Comparison of ENCODE assay signal across 8 cellular contexts in genomic region chr2:223797811-223798721, GRCh38. TPM values are rescaled to one million over a fixed set of nuclear protein-coding genes. Genes with fewer than 3 reads are reported as not detected.
DNase-seq lines count a peak whose midpoint lies in the region; ATAC-seq and TF ChIP-seq lines count a peak whose summit lies in the region.

No MANE protein-coding gene starts in this region.

- no peaks in the 10 kb centered on the region for H3K9me3 ChIP-seq in NT2/D1 (ENCODE audit: insufficient read depth, low read length)

- H3K4me3 ChIP-seq in NT2/D1 (ENCODE audit: insufficient read length, low read depth): no peak overlapping the region

- TF ChIP-seq CTCF in GM20000 (IDR thresholded peaks at IDR 0.05; ENCODE audit: extremely low read depth, missing control alignments): peak; percentile 23
- TF ChIP-seq CTCF in nephron progenitor cell (IDR thresholded peaks at IDR 0.05): peak; percentile 50

- H3K27me3 Mint-ChIP-seq in nephron progenitor cell (ENCODE audit: low read depth, poor library complexity): no peaks in the 10 kb centered on the region
- H3K27me3 Mint-ChIP-seq in activated CD4-positive, alpha-beta T cell treated with anti-CD3 and anti-CD28 coated beads for 36 hours: no peaks in the 10 kb centered on the region

- in situ Hi-C loops in G401 (cut with HindIII; ENCODE audit: low sequenced_read_pairs): no loop called here

- POLR2A ChIA-PET in activated CD4-positive, alpha-beta T cell treated with anti-CD3 and anti-CD28 coated beads for 36 hours (lab: Charles Lee): no interaction called here

- no peaks in the 10 kb centered on the region for H3K4me1 ChIP-seq in NT2/D1 (ENCODE audit: insufficient read depth, insufficient read length)

- H3K9ac ChIP-seq in NT2/D1 (ENCODE audit: insufficient read length, low read depth): no peak overlapping the region

- intact Hi-C loops in activated CD4-positive, alpha-beta T cell treated with anti-CD3 and anti-CD28 coated beads for 36 hours (cut with DNase I, micrococcal nuclease): no loop called here

- CTCF ChIA-PET in activated CD4-positive, alpha-beta T cell treated with anti-CD3 and anti-CD28 coated beads for 36 hours (lab: Charles Lee): interaction anchor here (0.6 to 1.3 kb wide), 5 partner anchors 9 to 826 kb away, joined by 3 to 5 read pairs (median 3); no protein-coding TSS in a partner anchor

- DNase-seq in G401 (ENCODE audit: low spot score) (peak; percentile 71), GM20000 (ENCODE audit: low spot score) (peak; percentile 60), NT2/D1 (ENCODE audit: low read depth, low spot score) (peak; percentile 2), epidermal melanocyte (ENCODE audit: insufficient read length, low spot score) (peak; percentile 67), nephron progenitor cell (no peak)
- no peak for DNase-seq in stimulated activated naive CD4-positive, alpha-beta T cell treated with Interleukin-2 at 50 U/mL for 16 hours (lab: John Stamatoyannopoulos, UW)
- no peak for DNase-seq in activated CD4-positive, alpha-beta T cell treated with anti-CD3 and anti-CD28 coated beads for 36 hours

- peak; percentile 98 for ATAC-seq in HG03457 (IDR thresholded peaks at IDR 0.05; ENCODE audit: unreplicated experiment)
- no peak for ATAC-seq in activated CD4-positive, alpha-beta T cell treated with anti-CD3 and anti-CD28 coated beads for 36 hours

- H3K27me3 ChIP-seq in NT2/D1 (ENCODE audit: insufficient read depth, insufficient read length): no peaks in the 10 kb centered on the region

- H3K27ac Mint-ChIP-seq in nephron progenitor cell: no peak overlapping the region
- H3K27ac Mint-ChIP-seq in activated CD4-positive, alpha-beta T cell treated with anti-CD3 and anti-CD28 coated beads for 36 hours: no peak overlapping the region

- H3K4me3 Mint-ChIP-seq in nephron progenitor cell: no peak overlapping the region
- no peak overlapping the region for H3K4me3 Mint-ChIP-seq in activated CD4-positive, alpha-beta T cell treated with anti-CD3 and anti-CD28 coated beads for 36 hours

- no peaks in the 10 kb centered on the region for H3K9me3 Mint-ChIP-seq in nephron progenitor cell
- peaks cover 3% of the 10 kb centered on the region for H3K9me3 Mint-ChIP-seq in activated CD4-positive, alpha-beta T cell treated with anti-CD3 and anti-CD28 coated beads for 36 hours (ENCODE audit: low read depth)

- H3K4me1 Mint-ChIP-seq in nephron progenitor cell: no peaks in the 10 kb centered on the region
- H3K4me1 Mint-ChIP-seq in activated CD4-positive, alpha-beta T cell treated with anti-CD3 and anti-CD28 coated beads for 36 hours: peaks cover 5% of the 10 kb centered on the region

- H3K36me3 Mint-ChIP-seq in nephron progenitor cell (ENCODE audit: low read depth): no peaks in the 10 kb centered on the region
- no peaks in the 10 kb centered on the region for H3K36me3 Mint-ChIP-seq in activated CD4-positive, alpha-beta T cell treated with anti-CD3 and anti-CD28 coated beads for 36 hours (ENCODE audit: low read depth)

- no peaks in the 10 kb centered on the region for H3K36me3 ChIP-seq in NT2/D1 (ENCODE audit: insufficient read depth, insufficient read length, low read length)

RNA-seq across cellular contexts. Expression of gene AP1S3, which starts 39.3 kb away (rescaled TPM):
- 7.9 and 20.7 TPM in 2 replicates for total RNA-seq in G401 (2014; rRNA removed; shearing (Covaris generic))
- 10 to 100 TPM in 1 of 2 experiments, 1 to 10 TPM in 1; 8.8 to 10.1 TPM for total RNA-seq in activated CD4-positive, alpha-beta T cell treated with anti-CD3 and anti-CD28 coated beads for 36 hours

Comparison
In these comparisons a context has a peak if more than half of its experiments do, and no peak if none do; other contexts are left out.
1. DNase-seq: peak in G401 (single experiment), GM20000 (single experiment), NT2/D1 (single experiment) and epidermal melanocyte (single experiment); none in nephron progenitor cell (single experiment), stimulated activated naive CD4-positive, alpha-beta T cell treated with Interleukin-2 at 50 U/mL for 16 hours (single experiment) and activated CD4-positive, alpha-beta T cell treated with anti-CD3 and anti-CD28 coated beads for 36 hours (single experiment).